In the genomic region with DNA sequence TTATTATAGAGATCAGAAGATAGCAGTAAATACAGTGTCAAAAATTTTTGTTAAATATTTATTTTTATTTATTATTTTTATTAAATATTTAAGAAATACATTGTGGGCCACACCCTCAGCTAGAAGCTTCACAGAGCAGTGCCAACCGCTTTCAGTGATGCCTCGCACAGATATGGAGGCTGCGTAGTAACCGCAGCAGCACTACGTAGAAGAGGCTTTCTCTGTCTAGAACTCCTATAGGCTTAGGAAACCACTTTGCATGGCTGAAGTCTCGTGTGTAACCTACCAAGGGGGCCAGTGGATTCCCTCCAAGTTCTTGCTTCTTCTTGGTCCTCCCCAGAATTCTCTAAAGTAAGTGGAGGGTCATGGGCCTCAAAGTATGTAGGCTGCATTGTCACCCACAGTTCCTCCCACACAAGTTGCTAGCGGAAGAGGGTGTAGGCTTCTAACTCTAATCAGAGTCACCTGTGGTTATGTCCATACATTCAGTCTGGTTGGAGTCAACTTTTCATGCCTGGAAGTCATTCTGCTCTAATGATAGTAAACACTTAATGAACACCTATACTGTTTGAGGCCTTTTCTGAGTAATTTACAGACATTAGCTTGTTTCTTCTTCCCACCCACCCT, we compare ENCODE assay signal across 23 cellular contexts.
DNase-seq lines count a peak whose midpoint lies in the region; ATAC-seq, FAIRE-seq and TF ChIP-seq lines count a peak whose summit lies in the region.
"Had no signal": no experiment of that assay in that cellular context is flagged by ENCODE, and none has a peak within 500 bp of the region (broad histone marks: within the 10 kb centered on the region; RNA-seq: fewer than 3 reads in every experiment).

No MANE protein-coding gene starts in this region.

- in situ Hi-C loops in IMR-90 (cut with MboI; ENCODE audit: low sequenced_read_pairs) (no loop called here), K562 (cut with MboI) (no loop called here), GM13976 (cut with MboI; ENCODE audit: low sequenced_read_pairs, unreplicated experiment) (no loop called here)

- 0 out of 2 replicates have a peak overlapping the region, but pooled peaks have one; percentile 15 for H3K23ac ChIP-seq in IMR-90 (ENCODE audit: low read depth, low read length)

- TF ChIP-seq POLR2A in IMR-90 (IDR thresholded peaks at IDR 0.05; ENCODE audit: low read depth, low read length) (no peak), K562 (conservative IDR thresholded peaks at IDR 0.05) (no peak), gastroesophageal sphincter (IDR thresholded peaks at IDR 0.05) (no peak)

- H2AK9ac ChIP-seq in IMR-90 (replicated peaks; ENCODE audit: low read depth, low read length, poor library complexity), result no peak overlapping the region

- H4K20me1 ChIP-seq in IMR-90 (ENCODE audit: insufficient read depth, low read length) (no peaks in the 10 kb centered on the region), K562 (replicated peaks; ENCODE audit: control insufficient read depth, insufficient read depth, low read length) (no peaks in the 10 kb centered on the region)
- H4K20me1 ChIP-seq: BLaER1 had no signal

- H3K27ac ChIP-seq in IMR-90 (ENCODE audit: insufficient read depth, low read length) (no peak overlapping the region), K562 (ENCODE audit: extremely low read depth, low read depth, low read length) (peak overlapping the region; percentile 49; the same call in 2 of the 3 replicates), gastroesophageal sphincter (no peak overlapping the region)
- H3K27ac ChIP-seq: BLaER1, C4-2B, GM23248 had no signal

- H3K4me2 ChIP-seq in IMR-90 (ENCODE audit: low read depth, low read length), result no peak overlapping the region
- no peak overlapping the region; the same call in 1 of the 2 replicates for H3K4me2 ChIP-seq in K562 (ENCODE audit: insufficient read depth, low read length)
- H3K4me2 ChIP-seq: BLaER1 had no signal

- no peaks in the 10 kb centered on the region for H3K9me1 ChIP-seq in IMR-90 (ENCODE audit: insufficient read depth, low read length)
- no peaks in the 10 kb centered on the region for H3K9me1 ChIP-seq in K562 (ENCODE audit: control insufficient read depth, insufficient read depth, low read length)

- no peak overlapping the region for H4K8ac ChIP-seq in IMR-90 (ENCODE audit: low read depth in 2 of 2, low read length in 2 of 2)

- CTCF ChIA-PET in IMR-90 (lab: Yijun Ruan, JAX) (no interaction called here), K562 (lab: Yijun Ruan, JAX; ENCODE audit: low intra/inter-chr PET ratio) (no interaction called here)

- intact Hi-C loops in IMR-90 (cut with micrococcal nuclease) (no loop called here), K562 (cut with micrococcal nuclease) (no loop called here)

- H2BK120ac ChIP-seq in IMR-90 (ENCODE audit: low read depth, low read length), result no peak overlapping the region

- H4K5ac ChIP-seq in IMR-90 (ENCODE audit: low read depth, low read length), result no peak overlapping the region

- H3K27me3 ChIP-seq in IMR-90 (ENCODE audit: control insufficient read depth, insufficient read depth, low read length) (no peaks in the 10 kb centered on the region), K562 (ENCODE audit: control insufficient read depth in 2 of 2, insufficient read depth in 2 of 2, low read length in 2 of 2) (no peaks in the 10 kb centered on the region), gastroesophageal sphincter (no peaks in the 10 kb centered on the region)
- H3K27me3 ChIP-seq: BLaER1 had no signal

- peak; percentile 59 for FAIRE-seq in K562 (lab: Jason Lieb, UNC)
- FAIRE-seq: A204.1, GM12891 had no signal

- H3K4me1 ChIP-seq in IMR-90 (ENCODE audit: control insufficient read depth, insufficient read depth, low read length) (peaks cover 4% of the 10 kb centered on the region), K562 (replicated peaks in 1 of 2; ENCODE audit: control insufficient read depth in 2 of 2, insufficient read depth in 2 of 2, low read length in 2 of 2) (0 out of 5 replicates have a peak, but pooled peaks cover 0 to 7% of the 10 kb centered on the region in 2 experiments), gastroesophageal sphincter (no peaks in the 10 kb centered on the region)
- H3K4me1 ChIP-seq: BLaER1 had no signal

- H3K9me3 ChIP-seq in IMR-90 (ENCODE audit: control insufficient read depth, insufficient read depth, low read length) (no peaks in the 10 kb centered on the region), K562 (replicated peaks; ENCODE audit: control insufficient read depth, insufficient read depth, low read depth, low read length) (no peaks in the 10 kb centered on the region), gastroesophageal sphincter (no peaks in the 10 kb centered on the region)
- H3K9me3 ChIP-seq: BLaER1 had no signal

- TF ChIP-seq EP300 in K562 (IDR thresholded peaks at IDR 0.05; ENCODE audit: low read length) (no peak), gastroesophageal sphincter (IDR thresholded peaks at IDR 0.05) (no peak)

- TF ChIP-seq RAD21 in IMR-90 (IDR thresholded peaks at IDR 0.05; ENCODE audit: low read length) (no peak), K562 (CRISPR knock-in tag; conservative IDR thresholded peaks at IDR 0.05 in 1 of 2, IDR thresholded peaks at IDR 0.05 in 1 of 2) (no peak)

- H3K18ac ChIP-seq in IMR-90 (ENCODE audit: low read depth, low read length), result no peak overlapping the region

- H3K4me3 ChIP-seq in IMR-90 (ENCODE audit: insufficient read depth, low read depth, low read length) (no peak overlapping the region), K562 (no peak overlapping the region), gastroesophageal sphincter (no peak overlapping the region)
- H3K4me3 ChIP-seq: BLaER1, GM23248 had no signal

- TF ChIP-seq CTCF in IMR-90 (conservative IDR thresholded peaks at IDR 0.05; ENCODE audit: low read depth, low read length), result no peak
- TF ChIP-seq CTCF in K562 (IDR thresholded peaks at IDR 0.05 in 2 of 3, conservative IDR thresholded peaks at IDR 0.05 in 1 of 3; ENCODE audit: insufficient read depth in 2 of 3, low read depth in 1 of 3, low read length in 3 of 3), result no peak
- TF ChIP-seq CTCF in gastroesophageal sphincter (IDR thresholded peaks at IDR 0.05), result no peak
- no peak for TF ChIP-seq CTCF in GM13976 (IDR thresholded peaks at IDR 0.05; ENCODE audit: borderline replicate concordance, control extremely low read depth, extremely low read depth, insufficient read depth, missing control alignments)

- dilution Hi-C loops in IMR-90 (cut with HindIII; ENCODE audit: low sequenced_read_pairs, unreplicated experiment), result no loop called here

- no peak overlapping the region for H2AK5ac ChIP-seq in IMR-90 (ENCODE audit: low read depth, low read length)

- H3K14ac ChIP-seq in IMR-90 (replicated peaks; ENCODE audit: low read depth, low read length), result no peak overlapping the region

- no peak overlapping the region for H3K56ac ChIP-seq in IMR-90 (ENCODE audit: extremely low read depth, insufficient read depth, low read length)

- H3K79me2 ChIP-seq in K562 (ENCODE audit: control insufficient read depth, insufficient read depth, low read length), result no peaks in the 10 kb centered on the region

- DNase-seq in CMK (ENCODE audit: low read depth), result peak; percentile 20
- DNase-seq in IMR-90, result no peak
- peak; percentile 38 for DNase-seq in NCI-H748 treated with DMSO at 0.1 percent for 48 hours (lab: John Stamatoyannopoulos, UW)
- peak; percentile 14 to 51 (median 22) for DNase-seq in K562 (ENCODE audit: extremely low read depth in 1 of 4, low spot score in 3 of 4)
- DNase-seq in NCI-H1105 (lab: John Stamatoyannopoulos, UW), result no peak
- DNase-seq in GM13976 (ENCODE audit: low spot score), result no peak
- DNase-seq: Calu3; CD4-positive, CD25-positive, alpha-beta regulatory T cell; CD8-positive, alpha-beta memory T cell; COR-L47; DMS53; DMS79 treated with DMSO at 0.1 percent for 48 hours; GF-D8; GM23248; H9; HFFc6 had no signal

- no peak overlapping the region for H2BK20ac ChIP-seq in IMR-90 (ENCODE audit: low read depth, low read length)

- WGBS in IMR-90 (ENCODE audit: extremely low coverage in 2 of 2, insufficient read length in 1 of 2), 2 experiments, result no CpG with 5 or more reads among the region's 7 CpGs
- 46% methylated on average over 7 of the region's 7 CpGs for WGBS in K562 (ENCODE audit: insufficient coverage, low coverage, missing lambda C conversion rate)
- 98 to 100% methylated on average over 5 to 7 of the region's 7 CpGs for WGBS in gastroesophageal sphincter (ENCODE audit: low coverage in 1 of 2), 2 donors

- H4K91ac ChIP-seq in IMR-90 (ENCODE audit: insufficient read depth, low read depth, low read length), result no peak overlapping the region

- POLR2A ChIA-PET in IMR-90 (lab: Charles Lee; ENCODE audit: unreplicated experiment) (no interaction called here), K562 (lab: Yijun Ruan, JAX) (interaction anchor here (1.0 to 1.8 kb wide), 2 partner anchors 9 kb away, joined by 3 to 5 read pairs; no protein-coding TSS in a partner anchor)

- H2BK5ac ChIP-seq in IMR-90 (ENCODE audit: low read depth, low read length, poor library complexity, severe bottlenecking), result no peak overlapping the region

- H3K36me3 ChIP-seq in IMR-90 (ENCODE audit: control insufficient read depth, insufficient read depth, low read length), result no peaks in the 10 kb centered on the region
- H3K36me3 ChIP-seq in K562 (ENCODE audit: control insufficient read depth, insufficient read depth, low read length), result no peaks in the 10 kb centered on the region
- H3K36me3 ChIP-seq in gastroesophageal sphincter, result no peaks in the 10 kb centered on the region

- no peak overlapping the region for H3K4ac ChIP-seq in IMR-90 (ENCODE audit: low read depth, low read length)

- H3K79me1 ChIP-seq in IMR-90 (ENCODE audit: low read depth in 1 of 2, low read length in 2 of 2), result peaks cover 0 to 3% of the 10 kb centered on the region in 2 experiments; a peak in 2 of 4 replicates

- no peak overlapping the region for H2BK15ac ChIP-seq in IMR-90 (ENCODE audit: low read depth, low read length)

- H3K9ac ChIP-seq in IMR-90 (ENCODE audit: low read depth, low read length) (no peak overlapping the region), K562 (ENCODE audit: insufficient read depth in 1 of 2, low read depth in 2 of 2, low read length in 2 of 2) (no peak overlapping the region)
- H3K9ac ChIP-seq: BLaER1, GM23248 had no signal

- BruUV-seq in IMR-90 (replicated peaks; lab: Mats Ljungman, UMichigan) (no TSS peak), K562 (replicated peaks; lab: Mats Ljungman, UMichigan) (no TSS peak)

- H2AFZ ChIP-seq in IMR-90 (replicated peaks; ENCODE audit: low read length, poor library complexity), result no peak overlapping the region
- peak overlapping the region; percentile 57 for H2AFZ ChIP-seq in K562 (ENCODE audit: low read depth, low read length)
- H2AFZ ChIP-seq: GM23248 had no signal

- ATAC-seq in IMR-90 (ENCODE audit: low read depth) (no peak), K562 (peak; percentile 87), HG03135 (IDR thresholded peaks at IDR 0.05; ENCODE audit: unreplicated experiment) (no peak), gastroesophageal sphincter (no peak)
- ATAC-seq: HCT116 had no signal

TF ChIP-seq in IMR-90, 13 proteins besides CTCF, POLR2A, EP300 and RAD21 (continues in another document):
- TF ChIP-seq CHD1 (IDR thresholded peaks at IDR 0.05; ENCODE audit: low read depth, low read length) (no peak), BHLHE40 (IDR thresholded peaks at IDR 0.05; ENCODE audit: low read depth, low read length) (no peak)

TF ChIP-seq in K562, 482 proteins besides CTCF, POLR2A, EP300 and RAD21 (continues in another document):
- TF ChIP-seq ZNF695 (CRISPR knock-in tag; IDR thresholded peaks at IDR 0.05), result no peak
- no peak for TF ChIP-seq ZNF121 (CRISPR knock-in tag; conservative IDR thresholded peaks at IDR 0.05)
- no peak for TF ChIP-seq ZNF764 (CRISPR knock-in tag; IDR thresholded peaks at IDR 0.05; ENCODE audit: low read depth)

Comparison
In these comparisons a context has a peak if more than half of its experiments do, and no peak if none do; other contexts are left out.
1. DNase-seq: peak in CMK (single experiment), NCI-H748 treated with DMSO at 0.1 percent for 48 hours (single experiment) and K562 (4 of 4); none in IMR-90 (single experiment), NCI-H1105 (single experiment) and GM13976 (single experiment).